Comparison of ENCODE assay signal across 8 cellular contexts in the genomic region with DNA sequence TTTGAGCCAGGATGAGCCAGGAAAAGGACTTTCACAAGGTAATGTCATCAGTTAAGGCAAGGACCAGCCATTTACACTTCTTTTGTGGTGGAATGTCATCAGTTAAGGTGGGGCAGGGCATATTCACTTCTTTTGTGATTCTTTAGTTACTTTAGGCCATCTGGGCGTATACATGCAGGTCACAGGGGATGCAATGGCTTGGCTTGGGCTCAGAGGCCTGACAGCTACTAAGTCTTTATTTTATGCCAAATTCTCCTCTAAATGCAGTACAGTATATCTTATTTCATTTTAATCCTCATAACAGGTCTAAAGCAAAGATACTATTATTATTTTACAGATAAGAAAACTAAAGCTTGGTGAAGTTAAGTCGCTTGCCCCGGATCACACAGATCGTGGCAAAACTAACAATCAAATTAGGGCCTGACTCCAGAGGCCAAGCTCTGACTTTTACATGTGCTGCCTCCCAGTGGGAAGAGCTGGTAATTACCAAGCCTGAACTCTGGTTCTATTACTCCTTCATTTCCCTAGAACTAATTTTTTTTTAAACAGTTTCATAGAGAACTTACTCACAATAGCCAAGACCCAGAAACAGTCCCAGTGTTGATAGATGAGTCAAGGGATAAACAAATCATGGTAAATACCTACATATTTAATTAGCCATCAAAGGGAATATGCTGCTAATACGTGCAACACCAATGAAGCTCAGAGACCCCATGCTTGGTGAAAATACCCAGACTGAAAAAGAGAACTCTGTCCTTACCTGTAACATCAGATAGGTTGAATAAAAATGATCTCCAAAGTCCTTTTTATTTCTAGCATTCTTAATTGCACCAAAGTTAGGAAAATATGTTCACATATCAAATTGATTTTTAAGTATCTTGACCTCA. TPM values are rescaled to one million over a fixed set of nuclear protein-coding genes. Genes with fewer than 3 reads are reported as not detected.
DNase-seq lines count a peak whose midpoint lies in the region; ATAC-seq and TF ChIP-seq lines count a peak whose summit lies in the region.

No MANE protein-coding gene starts in this region.

- H3K27ac Mint-ChIP-seq in activated T-helper 1 cell treated with anti-CD3 and anti-CD28 coated beads, Interleukin-12 subunit alpha, Interleukin-12 subunit beta, Interleukin-2, Interleukin-4 antibody, amounts not matched to agents 30 ng/mL and 10 ng/mL and 1 ng/mL, durations not matched to agents 14 hours and 24 hours and 36 hours = no peak overlapping the region
- H3K27ac Mint-ChIP-seq in glutamatergic neuron (ENCODE audit: unreplicated experiment) = no peak overlapping the region

- peaks cover 1% of the 10 kb centered on the region for H3K27me3 Mint-ChIP-seq in activated T-helper 1 cell treated with anti-CD3 and anti-CD28 coated beads, Interleukin-12 subunit alpha, Interleukin-12 subunit beta, Interleukin-2, Interleukin-4 antibody, amounts not matched to agents 30 ng/mL and 10 ng/mL and 1 ng/mL, durations not matched to agents 14 hours and 24 hours and 36 hours (ENCODE audit: insufficient read depth)
- H3K27me3 Mint-ChIP-seq in glutamatergic neuron (ENCODE audit: unreplicated experiment) = peaks cover 2% of the 10 kb centered on the region

- intact Hi-C loops in activated T-helper 1 cell treated with anti-CD3 and anti-CD28 coated beads, Interleukin-12 subunit alpha, Interleukin-12 subunit beta, Interleukin-2, Interleukin-4 antibody, amounts not matched to agents 30 ng/mL and 10 ng/mL and 1 ng/mL, durations not matched to agents 14 hours and 24 hours and 36 hours (cut with micrococcal nuclease) = loop anchor here (1.0 to 2.0 kb wide), 4 partner anchors 12 to 935 kb away; no protein-coding TSS in a partner anchor

- H3K9me3 Mint-ChIP-seq in activated T-helper 1 cell treated with anti-CD3 and anti-CD28 coated beads, Interleukin-12 subunit alpha, Interleukin-12 subunit beta, Interleukin-2, Interleukin-4 antibody, amounts not matched to agents 30 ng/mL and 10 ng/mL and 1 ng/mL, durations not matched to agents 14 hours and 24 hours and 36 hours = no peaks in the 10 kb centered on the region
- H3K9me3 Mint-ChIP-seq in glutamatergic neuron (ENCODE audit: unreplicated experiment) = no peaks in the 10 kb centered on the region

- peak; percentile 90 for TF ChIP-seq CTCF in glutamatergic neuron (IDR thresholded peaks at IDR 0.05; ENCODE audit: partially characterized antibody, unreplicated experiment)

- no peak overlapping the region for H3K4me3 Mint-ChIP-seq in activated T-helper 1 cell treated with anti-CD3 and anti-CD28 coated beads, Interleukin-12 subunit alpha, Interleukin-12 subunit beta, Interleukin-2, Interleukin-4 antibody, amounts not matched to agents 30 ng/mL and 10 ng/mL and 1 ng/mL, durations not matched to agents 14 hours and 24 hours and 36 hours
- no peak overlapping the region for H3K4me3 Mint-ChIP-seq in glutamatergic neuron (ENCODE audit: unreplicated experiment)

- H3K4me1 Mint-ChIP-seq in activated T-helper 1 cell treated with anti-CD3 and anti-CD28 coated beads, Interleukin-12 subunit alpha, Interleukin-12 subunit beta, Interleukin-2, Interleukin-4 antibody, amounts not matched to agents 30 ng/mL and 10 ng/mL and 1 ng/mL, durations not matched to agents 14 hours and 24 hours and 36 hours (ENCODE audit: low read depth) = peaks cover 5% of the 10 kb centered on the region
- no peaks in the 10 kb centered on the region for H3K4me1 Mint-ChIP-seq in glutamatergic neuron (ENCODE audit: low read depth, unreplicated experiment)

- ATAC-seq in GM18868 (IDR thresholded peaks at IDR 0.05; ENCODE audit: unreplicated experiment) (peak; percentile 95), HG03159 (IDR thresholded peaks at IDR 0.05; ENCODE audit: unreplicated experiment) (peak; percentile 95)

- H3K36me3 Mint-ChIP-seq in activated T-helper 1 cell treated with anti-CD3 and anti-CD28 coated beads, Interleukin-12 subunit alpha, Interleukin-12 subunit beta, Interleukin-2, Interleukin-4 antibody, amounts not matched to agents 30 ng/mL and 10 ng/mL and 1 ng/mL, durations not matched to agents 14 hours and 24 hours and 36 hours (ENCODE audit: low read depth) = no peaks in the 10 kb centered on the region
- H3K36me3 Mint-ChIP-seq in glutamatergic neuron (ENCODE audit: unreplicated experiment) = no peaks in the 10 kb centered on the region

- peak; percentile 49 for DNase-seq in COLO668 (lab: John Stamatoyannopoulos, UW; ENCODE audit: unreplicated experiment)
- DNase-seq in OCI-M1 (lab: John Stamatoyannopoulos, UW) = peak; percentile 72
- peak; percentile 26 for DNase-seq in activated T-helper 1 cell treated with anti-CD3 and anti-CD28 coated beads, Interleukin-12 subunit alpha, Interleukin-12 subunit beta, Interleukin-2, Interleukin-4 antibody, amounts not matched to agents 30 ng/mL and 10 ng/mL and 1 ng/mL, durations not matched to agents 14 hours and 24 hours and 36 hours (ENCODE audit: low spot score)
- DNase-seq in glutamatergic neuron = peak; percentile 71
- peak; percentile 15 for DNase-seq in putamen (ENCODE audit: low spot score)
- DNase-seq in mesenteric fat pad (ENCODE audit: low spot score) = no peak

RNA-seq across cellular contexts. Expression of a gene that starts 35.4 kb away (rescaled TPM):
- 5.7 and 6.1 TPM in 2 replicates for total RNA-seq in activated T-helper 1 cell treated with anti-CD3 and anti-CD28 coated beads, Interleukin-12 subunit alpha, Interleukin-12 subunit beta, Interleukin-2, Interleukin-4 antibody, amounts not matched to agents 30 ng/mL and 10 ng/mL and 1 ng/mL, durations not matched to agents 14 hours and 24 hours and 36 hours
- 3.6 TPM for total RNA-seq in glutamatergic neuron (ENCODE audit: unreplicated experiment)
- total RNA-seq in mesenteric fat pad = 5.9 TPM

RNA-seq across cellular contexts. Expression of a gene that starts 55.5 kb away (rescaled TPM):
- total RNA-seq in activated T-helper 1 cell treated with anti-CD3 and anti-CD28 coated beads, Interleukin-12 subunit alpha, Interleukin-12 subunit beta, Interleukin-2, Interleukin-4 antibody, amounts not matched to agents 30 ng/mL and 10 ng/mL and 1 ng/mL, durations not matched to agents 14 hours and 24 hours and 36 hours = 187 and 194 TPM in 2 replicates
- total RNA-seq in glutamatergic neuron (ENCODE audit: unreplicated experiment) (78.4 TPM), mesenteric fat pad (77.6 TPM)

RNA-seq across cellular contexts. Expression of a gene that starts 55.8 kb away (rescaled TPM):
- 81.5 and 82.0 TPM in 2 replicates for total RNA-seq in activated T-helper 1 cell treated with anti-CD3 and anti-CD28 coated beads, Interleukin-12 subunit alpha, Interleukin-12 subunit beta, Interleukin-2, Interleukin-4 antibody, amounts not matched to agents 30 ng/mL and 10 ng/mL and 1 ng/mL, durations not matched to agents 14 hours and 24 hours and 36 hours
- total RNA-seq in glutamatergic neuron (ENCODE audit: unreplicated experiment) (56.2 TPM), mesenteric fat pad (55.1 TPM)
